In the genomic region with DNA sequence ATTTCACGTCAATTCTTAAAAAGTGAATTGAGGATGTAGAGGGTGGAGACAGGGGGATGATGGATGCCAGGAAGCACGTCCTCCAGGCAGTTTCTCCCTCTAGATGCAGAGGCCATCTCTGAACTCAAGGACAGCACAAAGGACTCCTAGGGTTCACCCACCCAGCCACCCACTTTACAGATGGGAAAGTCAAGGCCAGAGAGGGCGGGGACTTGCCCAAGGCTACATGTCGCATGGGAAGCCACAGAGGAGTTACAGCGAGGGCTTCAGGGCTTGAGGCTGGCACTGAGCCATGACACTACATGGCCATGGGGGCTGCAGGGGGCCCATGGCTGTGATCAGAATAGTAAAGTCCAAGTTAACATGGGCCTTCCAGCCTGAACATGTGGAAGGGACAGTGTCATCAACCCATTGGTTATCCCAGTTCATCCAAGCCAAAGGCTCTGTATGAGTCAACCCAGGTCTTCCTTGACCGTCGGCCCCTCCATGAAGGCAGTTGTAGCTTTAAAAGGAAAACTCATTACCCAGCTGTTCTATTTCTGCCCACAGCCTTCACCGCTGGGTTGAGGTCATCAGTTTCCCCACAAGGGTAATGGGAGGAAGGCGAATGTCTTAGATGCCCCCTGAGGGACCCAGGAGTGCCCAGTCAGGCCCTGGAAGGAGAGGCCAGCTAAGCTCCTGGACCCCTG, we compare ENCODE assay signal across 29 cellular contexts. TPM values are rescaled to one million over a fixed set of nuclear protein-coding genes. Genes with fewer than 3 reads are reported as not detected.
"Had no signal": no experiment of that assay in that cellular context is flagged by ENCODE, and none has a peak within 500 bp of the region (broad histone marks: within the 10 kb centered on the region; RNA-seq: fewer than 3 reads in every experiment).

No MANE protein-coding gene starts in this region.

- H3K4me1 ChIP-seq: left ventricle myocardium inferior, right atrium auricular region, spleen, stomach, testis, thyroid gland, transverse colon, upper lobe of right lung had no signal

- ATAC-seq: naive thymus-derived CD4-positive, alpha-beta T cell; natural killer cell treated with Interleukin-12 subunit alpha and Interleukin-12 subunit beta and Interleukin-15 and Interleukin-18, amount 100 ng/mL, for 72 hours; sciatic nerve; stimulated activated effector memory CD8-positive, alpha-beta T cell treated with anti-CD3 and anti-CD28 coated beads, Interleukin-12 subunit alpha, Interleukin-12 subunit beta, amount 100 ng/mL, for 72 hours had no signal

- H3K27ac ChIP-seq: hepatocyte, left ventricle myocardium inferior, ovary, right atrium auricular region, spleen, stomach, testis, thyroid gland, transverse colon, upper lobe of right lung had no signal

- H3K79me2 ChIP-seq: hepatocyte had no signal

- H3K9me3 ChIP-seq: ovary, stomach, testis, thyroid gland, transverse colon, upper lobe of right lung had no signal

- H3K4me2 ChIP-seq: hepatocyte had no signal

- H3K4me3 ChIP-seq: hepatocyte, left ventricle myocardium inferior, lung, ovary, right atrium auricular region, spleen, stomach, testis, thyroid gland, transverse colon, upper lobe of right lung had no signal

- H3K27me3 ChIP-seq: hepatocyte, ovary, right atrium auricular region, spleen, stomach, testis, thyroid gland, transverse colon, upper lobe of right lung had no signal

- H2AFZ ChIP-seq: hepatocyte had no signal

- FAIRE-seq: small intestine, urothelium cell line had no signal

- H3K36me3 ChIP-seq: left ventricle myocardium inferior, ovary, right atrium auricular region, spleen, stomach, thyroid gland, transverse colon, upper lobe of right lung had no signal

- DNase-seq: islet precursor cell; left ventricle myocardium inferior; mesendoderm; naive thymus-derived CD4-positive, alpha-beta T cell; ovary; small intestine; spleen; stimulated activated CD4-positive, alpha-beta T cell treated with anti-CD3 and anti-CD28 coated beads, Interleukin-4, amount 100 ng/mL, for 24 hours; stimulated activated naive CD4-positive, alpha-beta T cell; stomach; testis; thyroid gland; transverse colon; upper lobe of right lung had no signal

RNA-seq across cellular contexts. Expression of a gene that starts 24.3 kb away (rescaled TPM):
- total RNA-seq: left ventricle myocardium inferior; mesothelial cell of epicardium; mononuclear cell; naive thymus-derived CD4-positive, alpha-beta T cell; natural killer cell treated with Interleukin-12 subunit alpha and Interleukin-12 subunit beta and Interleukin-15 and Interleukin-18, amount 100 ng/mL, for 72 hours; omental fat pad; ovary; pulmonary artery endothelial cell; renal cortical epithelial cell; right atrium auricular region; sciatic nerve; spleen; thyroid gland had no signal
- polyA plus RNA-seq: naive thymus-derived CD4-positive, alpha-beta T cell; neural cell; spleen had no signal

RNA-seq across cellular contexts. Expression of a gene that starts 40.4 kb away (rescaled TPM):
- total RNA-seq: left ventricle myocardium inferior; lower leg skin; lung; mononuclear cell; naive thymus-derived CD4-positive, alpha-beta T cell; natural killer cell treated with Interleukin-12 subunit alpha and Interleukin-12 subunit beta and Interleukin-15 and Interleukin-18, amount 100 ng/mL, for 72 hours; omental fat pad; ovary; progenitor cell of endocrine pancreas; right atrium auricular region; sciatic nerve; spleen; thyroid gland; transverse colon; upper lobe of right lung had no signal
- polyA plus RNA-seq: hepatocyte; naive thymus-derived CD4-positive, alpha-beta T cell; neural cell; ovary; spleen had no signal
